Comparison of ENCODE assay signal across 29 cellular contexts in the genomic region with DNA sequence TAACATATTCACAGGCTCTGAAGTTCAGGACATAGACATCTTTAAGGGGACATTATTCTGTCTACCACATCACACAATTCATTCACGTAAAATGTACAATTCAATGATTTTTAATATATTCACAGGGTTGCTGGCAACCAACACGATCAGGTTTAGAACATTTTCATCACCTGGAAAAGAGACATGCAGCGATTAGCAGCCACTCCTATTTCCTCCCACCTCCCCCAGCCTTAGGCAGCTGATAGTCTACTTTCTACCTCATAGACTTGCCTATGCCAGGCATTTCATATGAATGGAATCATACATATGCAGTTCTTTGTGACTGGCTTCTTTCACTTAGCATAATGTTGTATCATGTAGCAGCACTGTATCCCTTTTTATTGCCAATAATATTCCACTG.
"Had no signal": no experiment of that assay in that cellular context is flagged by ENCODE, and none has a peak within 500 bp of the region (broad histone marks: within the 10 kb centered on the region; RNA-seq: fewer than 3 reads in every experiment).

No MANE protein-coding gene starts in this region.

- FAIRE-seq: urothelium cell line had no signal

- H3K4me1 ChIP-seq: stomach, suprapubic skin, testis, thyroid gland, tibial artery, tibial nerve, transverse colon, upper lobe of left lung, upper lobe of right lung, uterus, vagina had no signal

- H3K27ac ChIP-seq: stomach, suprapubic skin, testis, thoracic aorta, thyroid gland, tibial artery, tibial nerve, transverse colon, upper lobe of left lung, upper lobe of right lung, uterus, vagina had no signal

- H3K9me3 ChIP-seq: stomach, suprapubic skin, testis, thoracic aorta, thyroid gland, tibial artery, tibial nerve, transverse colon, upper lobe of left lung, upper lobe of right lung, uterus, vagina had no signal

- DNase-seq: stimulated activated CD4-positive, alpha-beta T cell treated with anti-CD3 and anti-CD28 coated beads, Interleukin-2, amount 100 ng/mL, for 48 hours; stimulated activated CD4-positive, alpha-beta T cell treated with anti-CD3 and anti-CD28 coated beads, Interleukin-4, amount 100 ng/mL, for 1 hour; stimulated activated CD4-positive, alpha-beta T cell treated with anti-CD3 and anti-CD28 coated beads, Interleukin-4, amount 100 ng/mL, for 24 hours; stimulated activated CD4-positive, alpha-beta T cell treated with anti-CD3 and anti-CD28 coated beads, Interleukin-4, amount 100 ng/mL, for 4 hours; stimulated activated CD8-positive, alpha-beta memory T cell treated with anti-CD3 and anti-CD28 coated beads, Interleukin-4, amount 100 ng/mL, for 48 hours; stimulated activated naive B cell treated with anti-CD40 and anti-IgM and Interleukin-4, amounts not matched to agents 10 μg/mL and 1 μg/mL and 100 μg/mL, for 72 hours; stimulated activated naive CD4-positive, alpha-beta T cell; stimulated activated naive CD4-positive, alpha-beta T cell treated with Interleukin-2 at 50 U/mL for 16 hours; stimulated activated naive CD8-positive, alpha-beta T cell treated with anti-CD3 and anti-CD28 coated beads, Interleukin-15, amount 100 ng/mL, for 72 hours; stimulated activated naive CD8-positive, alpha-beta T cell treated with anti-CD3 and anti-CD28 coated beads, Interleukin-15, Interleukin-2, amounts not matched to agents 100 U/mL and 50 U/mL, for 24 hours; stomach; substantia nigra; testis; thyroid gland; tibial artery; transverse colon; trophoblast cell; upper lobe of left lung; upper lobe of right lung; uterus had no signal

- H3K27ac Mint-ChIP-seq: stimulated activated effector memory CD8-positive, alpha-beta T cell treated with anti-CD3 and anti-CD28 coated beads, Interleukin-12 subunit alpha, Interleukin-12 subunit beta, amount 100 ng/mL, for 72 hours; stimulated activated memory B cell treated with anti-CD40 and anti-IgM and Interleukin-4, amounts not matched to agents 10 μg/mL and 1 μg/mL and 100 μg/mL, for 72 hours; stimulated activated naive B cell treated with anti-CD40 and anti-IgM and Interleukin-4, amounts not matched to agents 10 μg/mL and 1 μg/mL and 100 μg/mL, for 72 hours; stimulated activated naive CD8-positive, alpha-beta T cell treated with anti-CD3 and anti-CD28 coated beads, Interleukin-15, amount 100 ng/mL, for 72 hours; stimulated activated naive CD8-positive, alpha-beta T cell treated with anti-CD3 and anti-CD28 coated beads, Interleukin-15, Interleukin-2, amounts not matched to agents 100 ng/mL and 50 ng/mL, for 24 hours; type B pancreatic cell had no signal

- H3K36me3 ChIP-seq: stomach, suprapubic skin, thoracic aorta, thyroid gland, tibial artery, tibial nerve, transverse colon, upper lobe of left lung, upper lobe of right lung, uterus, vagina had no signal

- H3K36me3 Mint-ChIP-seq: stimulated activated effector memory CD8-positive, alpha-beta T cell treated with anti-CD3 and anti-CD28 coated beads, Interleukin-12 subunit alpha, Interleukin-12 subunit beta, amount 100 ng/mL, for 72 hours; type B pancreatic cell had no signal

- H3K27me3 ChIP-seq: stomach, suprapubic skin, testis, thyroid gland, tibial artery, tibial nerve, transverse colon, upper lobe of left lung, upper lobe of right lung, uterus, vagina had no signal

- H3K4me3 ChIP-seq: stomach, suprapubic skin, testis, thoracic aorta, thyroid gland, tibial artery, tibial nerve, transverse colon, upper lobe of left lung, upper lobe of right lung, uterus, vagina had no signal

- H3K4me1 Mint-ChIP-seq: stimulated activated effector memory CD8-positive, alpha-beta T cell treated with anti-CD3 and anti-CD28 coated beads, Interleukin-12 subunit alpha, Interleukin-12 subunit beta, amount 100 ng/mL, for 72 hours; stimulated activated memory B cell treated with anti-CD40 and anti-IgM and Interleukin-4, amounts not matched to agents 10 μg/mL and 1 μg/mL and 100 μg/mL, for 72 hours; stimulated activated naive B cell treated with anti-CD40 and anti-IgM and Interleukin-4, amounts not matched to agents 10 μg/mL and 1 μg/mL and 100 μg/mL, for 72 hours; stimulated activated naive CD8-positive, alpha-beta T cell treated with anti-CD3 and anti-CD28 coated beads, Interleukin-15, amount 100 ng/mL, for 72 hours had no signal

- ATAC-seq: stimulated activated effector memory CD8-positive, alpha-beta T cell treated with anti-CD3 and anti-CD28 coated beads, Interleukin-12 subunit alpha, Interleukin-12 subunit beta, amount 100 ng/mL, for 72 hours; stimulated activated memory B cell treated with anti-CD40 and anti-IgM and Interleukin-4, amounts not matched to agents 10 μg/mL and 1 μg/mL and 100 μg/mL, for 72 hours; stimulated activated naive B cell treated with anti-CD40 and anti-IgM and Interleukin-4, amounts not matched to agents 10 μg/mL and 1 μg/mL and 100 μg/mL, for 72 hours; stimulated activated naive CD8-positive, alpha-beta T cell treated with anti-CD3 and anti-CD28 coated beads, Interleukin-15, amount 100 ng/mL, for 72 hours; stimulated activated naive CD8-positive, alpha-beta T cell treated with anti-CD3 and anti-CD28 coated beads, Interleukin-15, Interleukin-2, amounts not matched to agents 100 U/mL and 50 U/mL, for 24 hours; upper lobe of right lung had no signal

- H3K4me3 Mint-ChIP-seq: stimulated activated effector memory CD8-positive, alpha-beta T cell treated with anti-CD3 and anti-CD28 coated beads, Interleukin-12 subunit alpha, Interleukin-12 subunit beta, amount 100 ng/mL, for 72 hours; stimulated activated memory B cell treated with anti-CD40 and anti-IgM and Interleukin-4, amounts not matched to agents 10 μg/mL and 1 μg/mL and 100 μg/mL, for 72 hours; stimulated activated naive B cell treated with anti-CD40 and anti-IgM and Interleukin-4, amounts not matched to agents 10 μg/mL and 1 μg/mL and 100 μg/mL, for 72 hours; stimulated activated naive CD8-positive, alpha-beta T cell treated with anti-CD3 and anti-CD28 coated beads, Interleukin-15, amount 100 ng/mL, for 72 hours; stimulated activated naive CD8-positive, alpha-beta T cell treated with anti-CD3 and anti-CD28 coated beads, Interleukin-15, Interleukin-2, amounts not matched to agents 100 ng/mL and 50 ng/mL, for 24 hours; type B pancreatic cell had no signal
